Comparison of ENCODE assay signal across 1 cellular context in the genomic region with DNA sequence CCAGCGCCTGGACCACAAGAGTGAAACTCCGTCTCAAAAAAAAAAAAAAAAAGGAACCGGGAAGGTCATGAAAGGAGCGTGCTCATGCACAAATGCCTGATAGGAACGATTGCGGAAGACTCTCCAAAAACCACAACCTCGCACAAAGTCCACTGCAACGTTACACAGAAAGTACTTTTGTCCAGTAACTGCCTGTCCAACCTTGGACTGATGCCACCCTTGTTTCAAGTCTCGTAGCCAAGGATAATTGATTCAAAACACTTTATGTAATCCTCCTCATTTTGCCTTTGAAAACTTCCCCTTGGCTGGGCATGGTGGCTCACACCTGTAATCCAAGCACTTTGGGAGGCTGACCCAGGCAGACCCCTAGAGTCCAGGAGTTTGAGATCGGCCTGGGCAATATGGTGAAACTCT.
A peak's percentile ranks its signal among the peaks of the same experiment; 100 is the strongest.
TF ChIP-seq lines count a peak whose summit lies in the region.

No MANE protein-coding gene starts in this region.

TF ChIP-seq in HepG2, 621 proteins besides CTCF, POLR2A, EP300 and RAD21 (continued from another document and continues in another):
- TF ChIP-seq MAZ (IDR thresholded peaks at IDR 0.05; ENCODE audit: borderline replicate concordance, low read depth, low read length) (no peak), MAZ (CRISPR knock-in tag; IDR thresholded peaks at IDR 0.05; ENCODE audit: low read depth) (no peak), RARA (CRISPR knock-in tag; IDR thresholded peaks at IDR 0.05) (peak; percentile 89), POGZ (CRISPR knock-in tag; IDR thresholded peaks at IDR 0.05) (peak; percentile 78), ZNF10 (CRISPR knock-in tag; IDR thresholded peaks at IDR 0.05; ENCODE audit: borderline replicate concordance, low read depth) (no peak), PITX1 (CRISPR knock-in tag; IDR thresholded peaks at IDR 0.05) (peak; percentile 80; the same call in 1 of the 2 replicates), SOX13 (IDR thresholded peaks at IDR 0.05) (peak; percentile 90), SOX13 (CRISPR knock-in tag; conservative IDR thresholded peaks at IDR 0.05 in 1 of 2, IDR thresholded peaks at IDR 0.05 in 1 of 2) (peak in 1 of 2 experiments; percentile 99; a peak in 2 of 4 replicates), ZNF496 (CRISPR knock-in tag; IDR thresholded peaks at IDR 0.05; ENCODE audit: insufficient replicate concordance) (no peak), KDM3A (CRISPR knock-in tag; IDR thresholded peaks at IDR 0.05; ENCODE audit: low read depth) (no peak; the same call in 1 of the 2 replicates), RFX5 (IDR thresholded peaks at IDR 0.05; ENCODE audit: low read depth, low read length) (no peak), ZFY (CRISPR knock-in tag; IDR thresholded peaks at IDR 0.05) (no peak), ZSCAN29 (CRISPR knock-in tag; conservative IDR thresholded peaks at IDR 0.05) (no peak), ZNF550 (CRISPR knock-in tag; IDR thresholded peaks at IDR 0.05; ENCODE audit: borderline replicate concordance) (no peak), NFE2 (CRISPR knock-in tag; IDR thresholded peaks at IDR 0.05) (no peak), ZNF207 (IDR thresholded peaks at IDR 0.05; ENCODE audit: borderline replicate concordance) (no peak), ZNF441 (CRISPR knock-in tag; IDR thresholded peaks at IDR 0.05; ENCODE audit: borderline replicate concordance) (no peak), ZNF567 (CRISPR knock-in tag; IDR thresholded peaks at IDR 0.05; ENCODE audit: borderline replicate concordance) (no peak), GFI1 (CRISPR knock-in tag; IDR thresholded peaks at IDR 0.05; ENCODE audit: borderline replicate concordance) (peak; percentile 86), SSRP1 (CRISPR knock-in tag; IDR thresholded peaks at IDR 0.05) (no peak), ARNT (IDR thresholded peaks at IDR 0.05) (no peak), ZNF850 (CRISPR knock-in tag; conservative IDR thresholded peaks at IDR 0.05) (no peak), TARDBP (CRISPR knock-in tag; IDR thresholded peaks at IDR 0.05) (peak; percentile 96), ZNF569 (CRISPR knock-in tag; IDR thresholded peaks at IDR 0.05; ENCODE audit: borderline replicate concordance) (no peak), ZBTB20 (CRISPR knock-in tag; IDR thresholded peaks at IDR 0.05; ENCODE audit: borderline replicate concordance, low read depth) (0 out of 2 replicates have a peak, but pooled peaks have one; percentile 66), ZBTB42 (CRISPR knock-in tag; IDR thresholded peaks at IDR 0.05) (no peak), MIER3 (CRISPR knock-in tag; IDR thresholded peaks at IDR 0.05; ENCODE audit: borderline replicate concordance) (peak; percentile 60; the same call in 1 of the 2 replicates), NFIB (CRISPR knock-in tag; IDR thresholded peaks at IDR 0.05; ENCODE audit: borderline replicate concordance) (no peak), ZNF557 (CRISPR knock-in tag; IDR thresholded peaks at IDR 0.05) (no peak), MED13 (CRISPR knock-in tag; IDR thresholded peaks at IDR 0.05) (peak; percentile 76; the same call in 1 of the 2 replicates), FOXM1 (CRISPR knock-in tag; IDR thresholded peaks at IDR 0.05) (0 out of 2 replicates have a peak, but pooled peaks have one; percentile 57), KAT2B (IDR thresholded peaks at IDR 0.05; ENCODE audit: borderline replicate concordance, low read depth, low read length) (no peak), ZSCAN22 (CRISPR knock-in tag; IDR thresholded peaks at IDR 0.05) (no peak), NFATC3 (CRISPR knock-in tag; IDR thresholded peaks at IDR 0.05) (no peak), ZNF883 (CRISPR knock-in tag; IDR thresholded peaks at IDR 0.05; ENCODE audit: not compliant biosample characterization) (no peak), ZNF136 (CRISPR knock-in tag; IDR thresholded peaks at IDR 0.05; ENCODE audit: low read depth) (no peak), ZNF225 (CRISPR knock-in tag; IDR thresholded peaks at IDR 0.05) (no peak), CAMTA2 (CRISPR knock-in tag; IDR thresholded peaks at IDR 0.05; ENCODE audit: borderline replicate concordance) (no peak), NR2F6 (IDR thresholded peaks at IDR 0.05) (peak; percentile 88), NR2F6 (CRISPR knock-in tag; IDR thresholded peaks at IDR 0.05) (peak; percentile 89), CBX5 (CRISPR knock-in tag; IDR thresholded peaks at IDR 0.05; ENCODE audit: borderline replicate concordance) (no peak; the same call in 1 of the 2 replicates), ZNF788 (CRISPR knock-in tag; IDR thresholded peaks at IDR 0.05; ENCODE audit: borderline replicate concordance) (peak; percentile 82; the same call in 1 of the 2 replicates), MED8 (CRISPR knock-in tag; IDR thresholded peaks at IDR 0.05; ENCODE audit: insufficient replicate concordance) (peak; percentile 90), ZNF713 (CRISPR knock-in tag; IDR thresholded peaks at IDR 0.05) (no peak), KAT8 (CRISPR knock-in tag; IDR thresholded peaks at IDR 0.05) (peak; percentile 82), ZNF549 (CRISPR knock-in tag; IDR thresholded peaks at IDR 0.05) (no peak), ZNF143 (CRISPR knock-in tag; IDR thresholded peaks at IDR 0.05) (no peak), ZNF709 (CRISPR knock-in tag; IDR thresholded peaks at IDR 0.05) (no peak), ZNF556 (CRISPR knock-in tag; IDR thresholded peaks at IDR 0.05; ENCODE audit: borderline replicate concordance) (peak; percentile 36; the same call in 1 of the 2 replicates), SAP130 (CRISPR knock-in tag; IDR thresholded peaks at IDR 0.05; ENCODE audit: low read depth) (peak; percentile 85), SRY (CRISPR knock-in tag; IDR thresholded peaks at IDR 0.05) (no peak), NFE2L1 (CRISPR knock-in tag; IDR thresholded peaks at IDR 0.05; ENCODE audit: borderline replicate concordance) (no peak), ZNF234 (CRISPR knock-in tag; conservative IDR thresholded peaks at IDR 0.05) (no peak), KDM5B (CRISPR knock-in tag; IDR thresholded peaks at IDR 0.05; ENCODE audit: borderline replicate concordance) (no peak)
- TF ChIP-seq, protein P1, sequence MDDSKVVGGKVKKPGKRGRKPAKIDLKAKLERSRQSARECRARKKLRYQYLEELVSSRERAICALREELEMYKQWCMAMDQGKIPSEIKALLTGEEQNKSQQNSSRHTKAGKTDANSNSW (CRISPR knock-in tag; IDR thresholded peaks at IDR 0.05; ENCODE audit: borderline replicate concordance): no peak
- TF ChIP-seq, protein P2, sequence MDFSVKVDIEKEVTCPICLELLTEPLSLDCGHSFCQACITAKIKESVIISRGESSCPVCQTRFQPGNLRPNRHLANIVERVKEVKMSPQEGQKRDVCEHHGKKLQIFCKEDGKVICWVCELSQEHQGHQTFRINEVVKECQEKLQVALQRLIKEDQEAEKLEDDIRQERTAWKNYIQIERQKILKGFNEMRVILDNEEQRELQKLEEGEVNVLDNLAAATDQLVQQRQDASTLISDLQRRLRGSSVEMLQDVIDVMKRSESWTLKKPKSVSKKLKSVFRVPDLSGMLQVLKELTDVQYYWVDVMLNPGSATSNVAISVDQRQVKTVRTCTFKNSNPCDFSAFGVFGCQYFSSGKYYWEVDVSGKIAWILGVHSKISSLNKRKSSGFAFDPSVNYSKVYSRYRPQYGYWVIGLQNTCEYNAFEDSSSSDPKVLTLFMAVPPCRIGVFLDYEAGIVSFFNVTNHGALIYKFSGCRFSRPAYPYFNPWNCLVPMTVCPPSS (IDR thresholded peaks at IDR 0.05): no peak
- TF ChIP-seq, protein P3, sequence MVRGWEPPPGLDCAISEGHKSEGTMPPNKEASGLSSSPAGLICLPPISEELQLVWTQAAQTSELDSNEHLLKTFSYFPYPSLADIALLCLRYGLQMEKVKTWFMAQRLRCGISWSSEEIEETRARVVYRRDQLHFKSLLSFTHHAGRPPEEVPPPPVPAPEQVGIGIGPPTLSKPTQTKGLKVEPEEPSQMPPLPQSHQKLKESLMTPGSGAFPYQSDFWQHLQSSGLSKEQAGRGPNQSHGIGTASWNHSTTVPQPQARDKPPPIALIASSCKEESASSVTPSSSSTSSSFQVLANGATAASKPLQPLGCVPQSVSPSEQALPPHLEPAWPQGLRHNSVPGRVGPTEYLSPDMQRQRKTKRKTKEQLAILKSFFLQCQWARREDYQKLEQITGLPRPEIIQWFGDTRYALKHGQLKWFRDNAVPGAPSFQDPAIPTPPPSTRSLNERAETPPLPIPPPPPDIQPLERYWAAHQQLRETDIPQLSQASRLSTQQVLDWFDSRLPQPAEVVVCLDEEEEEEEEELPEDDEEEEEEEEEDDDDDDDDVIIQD (CRISPR knock-in tag; IDR thresholded peaks at IDR 0.05; ENCODE audit: low read depth): peak; percentile 71; the same call in 1 of the 2 replicates
- TF ChIP-seq, protein P4, sequence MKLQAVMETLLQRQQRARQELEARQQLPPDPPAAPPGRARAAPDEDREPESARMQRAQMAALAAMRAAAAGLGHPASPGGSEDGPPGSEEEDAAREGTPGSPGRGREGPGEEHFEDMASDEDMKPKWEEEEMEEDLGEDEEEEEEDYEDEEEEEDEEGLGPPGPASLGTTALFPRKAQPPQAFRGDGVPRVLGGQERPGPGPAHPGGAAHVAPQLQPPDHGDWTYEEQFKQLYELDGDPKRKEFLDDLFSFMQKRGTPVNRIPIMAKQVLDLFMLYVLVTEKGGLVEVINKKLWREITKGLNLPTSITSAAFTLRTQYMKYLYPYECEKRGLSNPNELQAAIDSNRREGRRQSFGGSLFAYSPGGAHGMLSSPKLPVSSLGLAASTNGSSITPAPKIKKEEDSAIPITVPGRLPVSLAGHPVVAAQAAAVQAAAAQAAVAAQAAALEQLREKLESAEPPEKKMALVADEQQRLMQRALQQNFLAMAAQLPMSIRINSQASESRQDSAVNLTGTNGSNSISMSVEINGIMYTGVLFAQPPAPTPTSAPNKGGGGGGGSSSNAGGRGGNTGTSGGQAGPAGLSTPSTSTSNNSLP (IDR thresholded peaks at IDR 0.05; ENCODE audit: low read depth, low read length): peak; percentile 44; the same call in 1 of the 2 replicates
- TF ChIP-seq, protein P5, sequence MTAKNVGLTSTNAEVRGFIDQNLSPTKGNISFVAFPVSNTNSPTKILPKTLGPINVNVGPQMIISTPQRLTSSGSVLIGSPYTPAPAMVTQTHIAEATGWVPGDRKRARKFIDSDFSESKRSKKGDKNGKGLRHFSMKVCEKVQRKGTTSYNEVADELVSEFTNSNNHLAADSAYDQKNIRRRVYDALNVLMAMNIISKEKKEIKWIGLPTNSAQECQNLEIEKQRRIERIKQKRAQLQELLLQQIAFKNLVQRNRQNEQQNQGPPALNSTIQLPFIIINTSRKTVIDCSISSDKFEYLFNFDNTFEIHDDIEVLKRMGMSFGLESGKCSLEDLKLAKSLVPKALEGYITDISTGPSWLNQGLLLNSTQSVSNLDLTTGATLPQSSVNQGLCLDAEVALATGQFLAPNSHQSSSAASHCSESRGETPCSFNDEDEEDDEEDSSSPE (CRISPR knock-in tag; IDR thresholded peaks at IDR 0.05): peak; percentile 39; the same call in 1 of the 2 replicates
- TF ChIP-seq, protein P6, sequence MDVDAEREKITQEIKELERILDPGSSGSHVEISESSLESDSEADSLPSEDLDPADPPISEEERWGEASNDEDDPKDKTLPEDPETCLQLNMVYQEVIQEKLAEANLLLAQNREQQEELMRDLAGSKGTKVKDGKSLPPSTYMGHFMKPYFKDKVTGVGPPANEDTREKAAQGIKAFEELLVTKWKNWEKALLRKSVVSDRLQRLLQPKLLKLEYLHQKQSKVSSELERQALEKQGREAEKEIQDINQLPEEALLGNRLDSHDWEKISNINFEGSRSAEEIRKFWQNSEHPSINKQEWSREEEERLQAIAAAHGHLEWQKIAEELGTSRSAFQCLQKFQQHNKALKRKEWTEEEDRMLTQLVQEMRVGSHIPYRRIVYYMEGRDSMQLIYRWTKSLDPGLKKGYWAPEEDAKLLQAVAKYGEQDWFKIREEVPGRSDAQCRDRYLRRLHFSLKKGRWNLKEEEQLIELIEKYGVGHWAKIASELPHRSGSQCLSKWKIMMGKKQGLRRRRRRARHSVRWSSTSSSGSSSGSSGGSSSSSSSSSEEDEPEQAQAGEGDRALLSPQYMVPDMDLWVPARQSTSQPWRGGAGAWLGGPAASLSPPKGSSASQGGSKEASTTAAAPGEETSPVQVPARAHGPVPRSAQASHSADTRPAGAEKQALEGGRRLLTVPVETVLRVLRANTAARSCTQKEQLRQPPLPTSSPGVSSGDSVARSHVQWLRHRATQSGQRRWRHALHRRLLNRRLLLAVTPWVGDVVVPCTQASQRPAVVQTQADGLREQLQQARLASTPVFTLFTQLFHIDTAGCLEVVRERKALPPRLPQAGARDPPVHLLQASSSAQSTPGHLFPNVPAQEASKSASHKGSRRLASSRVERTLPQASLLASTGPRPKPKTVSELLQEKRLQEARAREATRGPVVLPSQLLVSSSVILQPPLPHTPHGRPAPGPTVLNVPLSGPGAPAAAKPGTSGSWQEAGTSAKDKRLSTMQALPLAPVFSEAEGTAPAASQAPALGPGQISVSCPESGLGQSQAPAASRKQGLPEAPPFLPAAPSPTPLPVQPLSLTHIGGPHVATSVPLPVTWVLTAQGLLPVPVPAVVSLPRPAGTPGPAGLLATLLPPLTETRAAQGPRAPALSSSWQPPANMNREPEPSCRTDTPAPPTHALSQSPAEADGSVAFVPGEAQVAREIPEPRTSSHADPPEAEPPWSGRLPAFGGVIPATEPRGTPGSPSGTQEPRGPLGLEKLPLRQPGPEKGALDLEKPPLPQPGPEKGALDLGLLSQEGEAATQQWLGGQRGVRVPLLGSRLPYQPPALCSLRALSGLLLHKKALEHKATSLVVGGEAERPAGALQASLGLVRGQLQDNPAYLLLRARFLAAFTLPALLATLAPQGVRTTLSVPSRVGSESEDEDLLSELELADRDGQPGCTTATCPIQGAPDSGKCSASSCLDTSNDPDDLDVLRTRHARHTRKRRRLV (CRISPR knock-in tag; IDR thresholded peaks at IDR 0.05): no peak
- TF ChIP-seq, protein P7, sequence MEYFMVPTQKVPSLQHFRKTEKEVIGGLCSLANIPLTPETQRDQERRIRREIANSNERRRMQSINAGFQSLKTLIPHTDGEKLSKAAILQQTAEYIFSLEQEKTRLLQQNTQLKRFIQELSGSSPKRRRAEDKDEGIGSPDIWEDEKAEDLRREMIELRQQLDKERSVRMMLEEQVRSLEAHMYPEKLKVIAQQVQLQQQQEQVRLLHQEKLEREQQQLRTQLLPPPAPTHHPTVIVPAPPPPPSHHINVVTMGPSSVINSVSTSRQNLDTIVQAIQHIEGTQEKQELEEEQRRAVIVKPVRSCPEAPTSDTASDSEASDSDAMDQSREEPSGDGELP (IDR thresholded peaks at IDR 0.05; ENCODE audit: borderline replicate concordance, low read depth): no peak
- TF ChIP-seq, protein P8, sequence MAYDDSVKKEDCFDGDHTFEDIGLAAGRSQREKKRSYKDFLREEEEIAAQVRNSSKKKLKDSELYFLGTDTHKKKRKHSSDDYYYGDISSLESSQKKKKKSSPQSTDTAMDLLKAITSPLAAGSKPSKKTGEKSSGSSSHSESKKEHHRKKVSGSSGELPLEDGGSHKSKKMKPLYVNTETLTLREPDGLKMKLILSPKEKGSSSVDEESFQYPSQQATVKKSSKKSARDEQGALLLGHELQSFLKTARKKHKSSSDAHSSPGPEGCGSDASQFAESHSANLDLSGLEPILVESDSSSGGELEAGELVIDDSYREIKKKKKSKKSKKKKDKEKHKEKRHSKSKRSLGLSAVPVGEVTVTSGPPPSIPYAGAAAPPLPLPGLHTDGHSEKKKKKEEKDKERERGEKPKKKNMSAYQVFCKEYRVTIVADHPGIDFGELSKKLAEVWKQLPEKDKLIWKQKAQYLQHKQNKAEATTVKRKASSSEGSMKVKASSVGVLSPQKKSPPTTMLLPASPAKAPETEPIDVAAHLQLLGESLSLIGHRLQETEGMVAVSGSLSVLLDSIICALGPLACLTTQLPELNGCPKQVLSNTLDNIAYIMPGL (CRISPR knock-in tag; IDR thresholded peaks at IDR 0.05; ENCODE audit: borderline replicate concordance in 1 of 2, low read depth in 1 of 2): no peak
